Comparison of ENCODE assay signal across 8 cellular contexts in genomic region chr1:16872152-16873075, GRCh38. TPM values are rescaled to one million over a fixed set of nuclear protein-coding genes. Genes with fewer than 3 reads are reported as not detected.
DNase-seq lines count a peak whose midpoint lies in the region; ATAC-seq, FAIRE-seq and TF ChIP-seq lines count a peak whose summit lies in the region.
"Not testable (repeated sequence)": the region's sequence is repeated elsewhere in the genome, so short reads cannot be mapped to it uniquely, and the experiment has no call there.

No MANE protein-coding gene starts in this region.

- not testable (repeated sequence) for H4K91ac ChIP-seq in IMR-90 (ENCODE audit: insufficient read depth, low read depth, low read length)

- not testable (repeated sequence) for H4K5ac ChIP-seq in IMR-90 (ENCODE audit: low read depth, low read length)

- peak overlapping the region; percentile 72 for H3K4me2 ChIP-seq in IMR-90 (ENCODE audit: low read depth, low read length)

- not testable (repeated sequence) for H3K4ac ChIP-seq in IMR-90 (ENCODE audit: low read depth, low read length)

- peaks cover 26% of the 10 kb centered on the region for H3K4me1 Mint-ChIP-seq in stimulated activated naive CD8-positive, alpha-beta T cell treated with anti-CD3 and anti-CD28 coated beads, Interleukin-15, amount 100 ng/mL, for 72 hours

- H3K4me3 ChIP-seq in IMR-90 (ENCODE audit: insufficient read depth, low read depth, low read length), result peak overlapping the region; percentile 15; the same call in 1 of the 2 replicates
- H3K4me3 ChIP-seq in cardiac fibroblast (replicated peaks in 1 of 2; ENCODE audit: low read depth in 2 of 2, low read length in 2 of 2), result peak overlapping the region in 1 of 2 donors; percentile 36
- H3K4me3 ChIP-seq in left lung, result peak overlapping the region in 1 of 2 donors; percentile 18

- intact Hi-C loops in IMR-90 (cut with micrococcal nuclease); left lung (cut with DNase I): not testable (repeated sequence)

- not testable (repeated sequence) for H2BK20ac ChIP-seq in IMR-90 (ENCODE audit: low read depth, low read length)

- not testable (repeated sequence) for H4K20me1 ChIP-seq in IMR-90 (ENCODE audit: insufficient read depth, low read length)

- TF ChIP-seq POLR2A in IMR-90 (IDR thresholded peaks at IDR 0.05; ENCODE audit: low read depth, low read length), result not testable (repeated sequence)

- H3K27me3 ChIP-seq in IMR-90 (ENCODE audit: control insufficient read depth, insufficient read depth, low read length) (peaks cover 26% of the 10 kb centered on the region), left lung (peaks cover 0 to 55% of the 10 kb centered on the region in 2 donors)

- not testable (repeated sequence) for H2BK120ac ChIP-seq in IMR-90 (ENCODE audit: low read depth, low read length)

- H2BK5ac ChIP-seq in IMR-90 (ENCODE audit: low read depth, low read length, poor library complexity, severe bottlenecking), result not testable (repeated sequence)

- H3K27me3 Mint-ChIP-seq in stimulated activated naive CD8-positive, alpha-beta T cell treated with anti-CD3 and anti-CD28 coated beads, Interleukin-15, amount 100 ng/mL, for 72 hours, result peaks cover 70% of the 10 kb centered on the region

- H2AK5ac ChIP-seq in IMR-90 (ENCODE audit: low read depth, low read length), result not testable (repeated sequence)

- dilution Hi-C loops in IMR-90 (cut with HindIII; ENCODE audit: low sequenced_read_pairs, unreplicated experiment), result not testable (repeated sequence)

- TF ChIP-seq CTCF in IMR-90 (conservative IDR thresholded peaks at IDR 0.05; ENCODE audit: low read depth, low read length); cardiac fibroblast (IDR thresholded peaks at IDR 0.05; ENCODE audit: low read depth, low read length); left lung (IDR thresholded peaks at IDR 0.05): not testable (repeated sequence)

- not testable (repeated sequence) for H3K9me3 ChIP-seq in IMR-90 (ENCODE audit: control insufficient read depth, insufficient read depth, low read length); left lung

- not testable (repeated sequence) for FAIRE-seq in frontal cortex (lab: Jason Lieb, UNC)

- not testable (repeated sequence) for H3K4me1 ChIP-seq in IMR-90 (ENCODE audit: control insufficient read depth, insufficient read depth, low read length); left lung

- TSS peak; percentile 100 for BruUV-seq in IMR-90 (replicated peaks; lab: Mats Ljungman, UMichigan)

- in situ Hi-C loops in IMR-90 (cut with MboI; ENCODE audit: low sequenced_read_pairs), result not testable (repeated sequence)

- CTCF ChIA-PET in IMR-90 (lab: Yijun Ruan, JAX), result not testable (repeated sequence)

- not testable (repeated sequence) for H2AK9ac ChIP-seq in IMR-90 (replicated peaks; ENCODE audit: low read depth, low read length, poor library complexity)

- peak; percentile 36 for DNase-seq in DMS 273 treated with DMSO at 0.1 percent for 48 hours (lab: John Stamatoyannopoulos, UW)
- DNase-seq in IMR-90, result peak; percentile 90
- DNase-seq in activated CD4-positive, alpha-beta T cell treated with anti-CD3 and anti-CD28 coated beads, Interleukin-2, amount 50 U/mL, for 24 hours (ENCODE audit: low read depth in 1 of 2, low spot score in 1 of 2), result peak; percentile 49 to 62
- peak; percentile 65 to 95 for DNase-seq in cardiac fibroblast (ENCODE audit: low read depth in 2 of 2)
- DNase-seq in frontal cortex (ENCODE audit: low spot score in 2 of 2), result peak; percentile 27 to 36
- peak in 1 of 2 donors; percentile 89 for DNase-seq in left lung
- DNase-seq in putamen (ENCODE audit: low spot score), result peak; percentile 75
- peak; percentile 68 to 74 for DNase-seq in stimulated activated naive CD8-positive, alpha-beta T cell treated with anti-CD3 and anti-CD28 coated beads, Interleukin-15, amount 100 ng/mL, for 72 hours

- H3K9ac ChIP-seq in IMR-90 (ENCODE audit: low read depth, low read length), result not testable (repeated sequence)

- not testable (repeated sequence) for H3K14ac ChIP-seq in IMR-90 (replicated peaks; ENCODE audit: low read depth, low read length)

- not testable (repeated sequence) for H3K36me3 ChIP-seq in IMR-90 (ENCODE audit: control insufficient read depth, insufficient read depth, low read length); left lung

- ATAC-seq in IMR-90 (ENCODE audit: low read depth), result peak; percentile 99
- ATAC-seq in left lung, result peak; percentile 79
- ATAC-seq in stimulated activated naive CD8-positive, alpha-beta T cell treated with anti-CD3 and anti-CD28 coated beads, Interleukin-15, amount 100 ng/mL, for 72 hours, result peak; percentile 90

- not testable (repeated sequence) for TF ChIP-seq RAD21 in IMR-90 (IDR thresholded peaks at IDR 0.05; ENCODE audit: low read length)

- H2AFZ ChIP-seq in IMR-90 (replicated peaks; ENCODE audit: low read length, poor library complexity), result not testable (repeated sequence)

- WGBS in IMR-90 (ENCODE audit: extremely low coverage in 2 of 2, insufficient read length in 1 of 2), 2 experiments, result 0% methylated on average over 6 of the region's 66 CpGs; no CpG with 5 or more reads in 1 of the 2 experiments

- POLR2A ChIA-PET in IMR-90 (lab: Charles Lee; ENCODE audit: unreplicated experiment), result not testable (repeated sequence)

- not testable (repeated sequence) for H3K79me1 ChIP-seq in IMR-90 (ENCODE audit: low read depth in 1 of 2, low read length in 2 of 2)

- H3K27ac ChIP-seq in IMR-90 (ENCODE audit: insufficient read depth, low read length); left lung: not testable (repeated sequence)

- H3K23ac ChIP-seq in IMR-90 (ENCODE audit: low read depth, low read length), result not testable (repeated sequence)

- not testable (repeated sequence) for H4K8ac ChIP-seq in IMR-90 (ENCODE audit: low read depth in 2 of 2, low read length in 2 of 2)

- peak overlapping the region; percentile 74 to 86 for H3K4me3 Mint-ChIP-seq in stimulated activated naive CD8-positive, alpha-beta T cell treated with anti-CD3 and anti-CD28 coated beads, Interleukin-15, amount 100 ng/mL, for 72 hours

- H3K9me3 Mint-ChIP-seq in stimulated activated naive CD8-positive, alpha-beta T cell treated with anti-CD3 and anti-CD28 coated beads, Interleukin-15, amount 100 ng/mL, for 72 hours, result not testable (repeated sequence)

- H3K56ac ChIP-seq in IMR-90 (ENCODE audit: extremely low read depth, insufficient read depth, low read length), result not testable (repeated sequence)

- H2BK15ac ChIP-seq in IMR-90 (ENCODE audit: low read depth, low read length), result not testable (repeated sequence)

- not testable (repeated sequence) for H3K9me1 ChIP-seq in IMR-90 (ENCODE audit: insufficient read depth, low read length)

- H3K27ac Mint-ChIP-seq in stimulated activated naive CD8-positive, alpha-beta T cell treated with anti-CD3 and anti-CD28 coated beads, Interleukin-15, amount 100 ng/mL, for 72 hours, result peak overlapping the region; percentile 27 to 97

- not testable (repeated sequence) for H3K18ac ChIP-seq in IMR-90 (ENCODE audit: low read depth, low read length)

TF ChIP-seq in IMR-90, 13 proteins besides CTCF, POLR2A, EP300 and RAD21:
- peak; percentile 43; the same call in 1 of the 2 replicates for TF ChIP-seq FOS (IDR thresholded peaks at IDR 0.05; ENCODE audit: low read depth, low read length)

RNA-seq across cellular contexts. Expression of gene RNU1-2, which starts 23.4 kb away (rescaled TPM):
- under 0.01 TPM in 2 replicates for total RNA-seq in IMR-90 (2012; rRNA removed)
- polyA plus RNA-seq in IMR-90 (2012; rRNA removed), result not detected in 2 replicates
- not detected in 2 replicates for polyA plus RNA-seq in IMR-90 (2012; cell fraction: cytosol; rRNA removed)
- polyA plus RNA-seq in IMR-90 (2012; cell fraction: nucleus; rRNA removed; ENCODE audit: low replicate concordance), result not detected in 2 replicates
- under 0.01 TPM for total RNA-seq in frontal cortex
- 1,000 to 10,000 TPM; 2,748 to 3,444 TPM for total RNA-seq in left lung

RNA-seq across cellular contexts. Expression of gene CROCC, which starts 49.3 kb away (rescaled TPM):
- total RNA-seq in IMR-90 (2012; rRNA removed) (7.2 and 7.5 TPM in 2 replicates), frontal cortex (17.5 TPM), left lung (10 to 100 TPM; 19.1 to 19.7 TPM)
- polyA plus RNA-seq in IMR-90 (2012; rRNA removed), result 13.7 and 14.7 TPM in 2 replicates
- polyA plus RNA-seq in IMR-90 (2012; cell fraction: cytosol; rRNA removed), result 10.7 and 12.9 TPM in 2 replicates
- polyA plus RNA-seq in IMR-90 (2012; cell fraction: nucleus; rRNA removed; ENCODE audit: low replicate concordance), result 82.9 and 147 TPM in 2 replicates

Comparison
In these comparisons a context has a peak if more than half of its experiments do, and no peak if none do; other contexts are left out.
1. RNA of gene RNU1-2, which starts 23.4 kb away (total RNA-seq): 2,748 to 3,444 TPM in left lung; under 0.01 TPM in IMR-90 and under 0.01 TPM in frontal cortex (single experiment); every median in the first group is over 1,000 times any median in the second.
2. Peak in every context shown above with its lines, with median percentiles within 50 percentile points of each other: ATAC-seq.